ENCODE assay signal across 13 cellular contexts in the genomic region with DNA sequence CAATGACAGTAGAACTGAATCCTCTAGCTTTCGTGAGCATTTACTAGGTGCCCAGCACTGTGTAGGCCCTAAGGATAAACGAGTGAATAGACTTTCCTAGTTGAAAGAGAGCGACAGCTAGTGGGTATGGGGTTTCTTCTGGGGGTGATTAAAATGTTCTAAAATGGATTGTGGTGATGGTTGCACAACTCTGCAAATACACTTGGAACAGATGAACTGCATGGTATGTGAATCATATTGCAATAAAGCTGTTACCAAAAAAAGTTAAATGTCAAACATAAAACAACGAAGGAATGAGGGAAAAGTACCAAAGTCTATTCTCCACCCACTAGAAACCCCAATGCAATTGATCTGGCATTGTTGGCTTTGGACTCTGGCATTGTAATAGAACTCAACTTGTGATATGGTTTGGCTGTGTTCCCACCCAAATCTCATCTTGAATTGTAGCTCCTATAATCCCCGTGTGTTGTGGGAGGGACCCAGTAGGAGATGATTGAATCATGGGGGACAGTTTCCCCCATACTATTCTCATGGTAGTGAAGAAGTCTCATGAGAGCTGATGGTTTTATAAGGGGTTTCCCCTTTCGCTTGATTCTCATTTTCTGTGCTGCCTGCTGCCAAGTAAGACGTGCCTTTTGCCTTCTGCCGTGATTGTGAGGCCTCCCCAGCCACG.
DNase-seq lines count a peak whose midpoint lies in the region; ATAC-seq and TF ChIP-seq lines count a peak whose summit lies in the region.
"Had no signal": no experiment of that assay in that cellular context is flagged by ENCODE, and none has a peak within 500 bp of the region (broad histone marks: within the 10 kb centered on the region; RNA-seq: fewer than 3 reads in every experiment).

No MANE protein-coding gene starts in this region.

- WGBS in transverse colon (ENCODE audit: low coverage in 1 of 2), 2 donors = 6 to 26% methylated on average over 5 to 9 of the region's 9 CpGs

- H3K4me3 ChIP-seq in cardiac muscle cell (no peak overlapping the region), left lung (no peak overlapping the region), transverse colon (no peak overlapping the region)
- H3K4me3 ChIP-seq: gastroesophageal sphincter had no signal

- no peaks in the 10 kb centered on the region for H3K36me3 ChIP-seq in cardiac muscle cell
- no peaks in the 10 kb centered on the region for H3K36me3 ChIP-seq in left lung
- no peaks in the 10 kb centered on the region for H3K36me3 ChIP-seq in transverse colon

- H3K27ac ChIP-seq in cardiac muscle cell = no peak overlapping the region
- peak overlapping the region in 1 of 2 donors; percentile 0 for H3K27ac ChIP-seq in left lung
- H3K27ac ChIP-seq in transverse colon = peak overlapping the region; percentile 58 to 73 (median 62)
- H3K27ac ChIP-seq: gastroesophageal sphincter had no signal

- TF ChIP-seq EP300 in transverse colon (IDR thresholded peaks at IDR 0.05; ENCODE audit: low read depth) = no peak

- DNase-seq in cardiac muscle cell (ENCODE audit: low read depth in 1 of 2, low spot score in 1 of 2) (peak in 1 of 2 donors; percentile 82), left ventricle myocardium superior (no peak), left lung (no peak), transverse colon (no peak), ureter (ENCODE audit: low spot score) (no peak)
- peak; percentile 47 to 55 for DNase-seq in activated T-cell treated with anti-CD3 and anti-CD28 coated beads, Interleukin-2, amount 50 U/mL, for 48 hours
- DNase-seq: anterior cingulate cortex, Caco-2, H9, NCI-H446 treated with DMSO at 0.1 percent for 48 hours had no signal

- H3K9me3 ChIP-seq in cardiac muscle cell (ENCODE audit: low read depth) (no peaks in the 10 kb centered on the region), left lung (no peaks in the 10 kb centered on the region), transverse colon (no peaks in the 10 kb centered on the region)
- H3K9me3 ChIP-seq: Caco-2, gastroesophageal sphincter had no signal

- ATAC-seq in left ventricle myocardium superior (no peak), left lung (peak; percentile 70), GM18505 (IDR thresholded peaks at IDR 0.05; ENCODE audit: unreplicated experiment) (no peak), HG02759 (IDR thresholded peaks at IDR 0.05; ENCODE audit: unreplicated experiment) (no peak)
- ATAC-seq: gastroesophageal sphincter had no signal

- H3K4me1 ChIP-seq in cardiac muscle cell (ENCODE audit: low read depth) = no peaks in the 10 kb centered on the region
- peaks cover 0 to 31% of the 10 kb centered on the region in 2 donors for H3K4me1 ChIP-seq in left lung
- H3K4me1 ChIP-seq in transverse colon = peaks cover 9 to 50% (median 25%) of the 10 kb centered on the region in 4 donors

- TF ChIP-seq POLR2A in transverse colon (IDR thresholded peaks at IDR 0.05) (no peak), GM18505 (IDR thresholded peaks at IDR 0.05; ENCODE audit: borderline replicate concordance, extremely low read depth, insufficient read depth, insufficient read length) (no peak)

- intact Hi-C loops in left ventricle myocardium superior (cut with micrococcal nuclease) = no loop called here
- intact Hi-C loops in left lung (cut with DNase I) = no loop called here
- intact Hi-C loops in transverse colon (cut with DNase I; ENCODE audit: low total_unique reads) = loop anchor here (1.0 kb wide), 1 partner anchor 21 kb away; no protein-coding TSS in a partner anchor

- TF ChIP-seq CTCF in cardiac muscle cell (IDR thresholded peaks at IDR 0.05; ENCODE audit: low read depth, low read length) (peak; percentile 13), left lung (IDR thresholded peaks at IDR 0.05) (no peak), transverse colon (IDR thresholded peaks at IDR 0.05) (no peak)

- in situ Hi-C loops in transverse colon (cut with MboI; ENCODE audit: low pct_ligation_motif_present in 1 of 4, low pct_unique_long_range_greater_than_20kb in 1 of 4, low sequenced_read_pairs in 3 of 4) = no loop called here

- H3K27me3 ChIP-seq in cardiac muscle cell = no peaks in the 10 kb centered on the region
- H3K27me3 ChIP-seq in left lung = no peaks in the 10 kb centered on the region
- H3K27me3 ChIP-seq in transverse colon = no peaks in the 10 kb centered on the region
- H3K27me3 ChIP-seq: gastroesophageal sphincter had no signal

Comparison
In these comparisons a context has a peak if more than half of its experiments do, and no peak if none do; other contexts are left out.
1. DNase-seq: peak in activated T-cell treated with anti-CD3 and anti-CD28 coated beads, Interleukin-2, amount 50 U/mL, for 48 hours (2 of 2); none in left ventricle myocardium superior (single experiment), left lung (0 of 2), transverse colon (single experiment) and ureter (single experiment).